In the genomic region with DNA sequence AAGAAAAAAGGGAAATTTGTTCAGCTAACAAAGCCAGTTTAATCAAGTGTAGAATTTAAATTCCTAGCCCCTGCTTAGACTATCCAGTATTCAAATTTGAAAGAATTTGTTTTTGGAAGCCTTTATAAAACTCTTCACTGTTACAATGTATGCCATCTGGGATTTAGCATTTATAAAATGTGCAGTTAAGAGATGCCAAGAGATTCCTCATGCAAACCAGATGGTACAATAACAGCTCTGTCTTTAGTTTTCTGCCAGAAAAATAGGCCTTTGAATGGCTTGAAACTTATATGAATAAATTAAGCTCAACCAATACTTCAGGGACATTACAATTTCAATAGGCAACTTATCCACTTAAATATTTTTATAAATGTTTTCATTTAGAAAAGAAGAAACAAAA, we compare ENCODE assay signal across 16 cellular contexts. TPM values are rescaled to one million over a fixed set of nuclear protein-coding genes. Genes with fewer than 3 reads are reported as not detected.
DNase-seq lines count a peak whose midpoint lies in the region; ATAC-seq and TF ChIP-seq lines count a peak whose summit lies in the region.
"Had no signal": no experiment of that assay in that cellular context is flagged by ENCODE, and none has a peak within 500 bp of the region (broad histone marks: within the 10 kb centered on the region; RNA-seq: fewer than 3 reads in every experiment).

No MANE protein-coding gene starts in this region.

- H3K27me3 ChIP-seq in vagina = no peaks in the 10 kb centered on the region

- no peak overlapping the region for H3K4me3 ChIP-seq in vagina
- H3K4me3 ChIP-seq: SJSA1 had no signal

- intact Hi-C loops in left ventricle myocardium superior (cut with micrococcal nuclease) (no loop called here), vagina (cut with DNase I) (no loop called here)

- in situ Hi-C loops in G401 (cut with HindIII; ENCODE audit: low sequenced_read_pairs) = no loop called here

- H3K4me1 ChIP-seq in vagina = no peaks in the 10 kb centered on the region
- H3K4me1 ChIP-seq: SJSA1 had no signal

- no peak for TF ChIP-seq CTCF in vagina (IDR thresholded peaks at IDR 0.05)

- no peaks in the 10 kb centered on the region for H3K9me3 ChIP-seq in vagina
- H3K9me3 ChIP-seq: SJSA1 had no signal

- no peak for ATAC-seq in left ventricle myocardium superior
- ATAC-seq: Panc1 had no signal

- no peak overlapping the region for H3K27ac ChIP-seq in vagina
- H3K27ac ChIP-seq: SJSA1 had no signal

- DNase-seq in G401 (ENCODE audit: low spot score) (peak; percentile 93), RPMI7951 (ENCODE audit: low read depth) (peak; percentile 5), fibroblast of peridontal ligament (ENCODE audit: extremely low read depth) (peak; percentile 57), pons (ENCODE audit: low spot score) (peak; percentile 63), left ventricle myocardium superior (no peak), vagina (ENCODE audit: extremely low spot score in 2 of 2) (no peak), DMS79 treated with DMSO at 0.1 percent for 48 hours (lab: John Stamatoyannopoulos, UW) (no peak)
- DNase-seq: ACHN, COR-L47, DMS153, GOT3, NCI-H187 treated with DMSO at 0.1 percent for 48 hours, NCI-H345 had no signal

- no peak for TF ChIP-seq POLR2A in vagina (IDR thresholded peaks at IDR 0.05)

- H3K36me3 ChIP-seq in vagina = no peaks in the 10 kb centered on the region
- H3K36me3 ChIP-seq: SJSA1 had no signal

RNA-seq across cellular contexts. Expression of a gene that starts 6.8 kb away (rescaled TPM):
- not detected in 2 replicates for total RNA-seq in G401 (2014; rRNA removed; shearing (Covaris generic))
- total RNA-seq in RPMI7951 (2014; rRNA removed; shearing (Covaris generic)) = not detected in 2 replicates
- total RNA-seq in left ventricle myocardium superior (not detected), vagina (not detected)
- total RNA-seq: B cell, SJSA1 had no signal

RNA-seq across cellular contexts. Expression of a gene that starts 15.4 kb away (rescaled TPM):
- not detected in 2 replicates for total RNA-seq in G401 (2014; rRNA removed; shearing (Covaris generic))
- total RNA-seq in RPMI7951 (2014; rRNA removed; shearing (Covaris generic)) = not detected in 2 replicates
- total RNA-seq in left ventricle myocardium superior (not detected), vagina (not detected)
- total RNA-seq: B cell, SJSA1 had no signal

RNA-seq across cellular contexts. Expression of a gene that starts 51.3 kb away (rescaled TPM):
- total RNA-seq in G401 (2014; rRNA removed; shearing (Covaris generic)) = not detected in 2 replicates
- total RNA-seq in RPMI7951 (2014; rRNA removed; shearing (Covaris generic)) = 0.10 TPM in 1 of 2 replicates, not detected in the other
- 78.2 TPM for total RNA-seq in left ventricle myocardium superior
- total RNA-seq in vagina = 3.9 TPM
- total RNA-seq: SJSA1 had no signal

Comparison
In these comparisons a context has a peak if more than half of its experiments do, and no peak if none do; other contexts are left out.
1. DNase-seq: peak in G401 (single experiment), RPMI7951 (single experiment), fibroblast of peridontal ligament (single experiment) and pons (single experiment); none in left ventricle myocardium superior (single experiment), vagina (0 of 2) and DMS79 treated with DMSO at 0.1 percent for 48 hours (single experiment).
2. RNA of a gene that starts 51.3 kb away (total RNA-seq): 78.2 TPM in left ventricle myocardium superior (single experiment); 3.9 TPM in vagina (single experiment), not detected in G401 and 0.10 TPM in RPMI7951; every median in the first group is over 10 times any median in the second.